ENCODE assay signal across 22 cellular contexts in genomic region chr10:124128811-124129145, GRCh38. TPM values are rescaled to one million over a fixed set of nuclear protein-coding genes. Genes with fewer than 3 reads are reported as not detected.
"Had no signal": no experiment of that assay in that cellular context is flagged by ENCODE, and none has a peak within 500 bp of the region (broad histone marks: within the 10 kb centered on the region; RNA-seq: fewer than 3 reads in every experiment).

No MANE protein-coding gene starts in this region.

- H3K9ac ChIP-seq: SK-N-SH had no signal

- H3K4me2 ChIP-seq: SK-N-SH had no signal

- H3K27ac ChIP-seq: HL-60 had no signal

- H3K9me3 ChIP-seq: SK-N-SH had no signal

- FAIRE-seq: RCC 7860 had no signal

- DNase-seq: IMR-90, Karpas-422, KG1, MM.1S, NCI-H1092 treated with DMSO at 0.1 percent for 48 hours, NCI-H187, NCI-H2029, NCI-H2081 treated with DMSO at 0.1 percent for 48 hours, NCI-H2171, NCI-H226, NCI-H446, NCI-H510A, NCI-H524 treated with DMSO at 0.1 percent for 48 hours, NCI-H774, Right ventricle myocardium superior, RPMI8226, SK-N-SH, SW 1271 had no signal

RNA-seq across cellular contexts. Expression of gene CHST15, which starts 35.4 kb away (rescaled TPM):
- total RNA-seq: HT-29, SK-MEL-5 had no signal
